Comparison of ENCODE assay signal across 17 cellular contexts in the genomic region with DNA sequence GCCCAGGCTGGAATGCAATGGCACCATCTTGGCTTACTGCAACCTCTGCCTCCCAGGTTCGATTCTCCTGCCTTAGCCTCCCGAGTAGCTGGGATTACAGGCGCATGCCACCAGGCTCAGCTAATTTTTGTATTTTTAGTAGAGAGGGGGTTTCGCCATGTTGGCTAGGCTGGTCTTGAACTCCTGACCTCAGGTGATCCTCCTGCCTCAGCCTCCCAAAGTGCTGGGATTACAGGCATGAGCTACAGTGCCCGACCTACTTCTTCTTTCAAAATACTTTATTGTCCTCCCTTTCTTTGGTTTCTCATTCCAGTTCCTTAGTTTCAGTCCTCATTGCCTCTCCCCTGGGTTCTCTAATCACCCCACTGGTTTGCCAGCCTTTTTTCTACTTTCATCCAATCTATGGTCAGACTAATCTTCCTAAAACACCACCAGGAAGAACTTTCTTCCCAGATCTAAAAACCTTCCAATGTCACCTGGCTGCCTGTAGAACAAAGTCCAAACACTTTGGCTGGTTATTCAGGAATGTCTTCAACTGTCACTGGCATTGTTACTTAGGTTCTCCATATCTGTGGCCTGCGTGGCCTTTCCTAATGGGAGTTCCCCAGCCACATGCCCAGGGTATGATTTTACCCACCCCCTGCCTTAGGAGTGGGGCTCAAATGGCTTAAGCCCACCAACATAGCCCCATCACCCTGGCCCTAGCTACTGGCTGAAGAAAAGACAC. TPM values are rescaled to one million over a fixed set of nuclear protein-coding genes. Genes with fewer than 3 reads are reported as not detected.
DNase-seq lines count a peak whose midpoint lies in the region; ATAC-seq and TF ChIP-seq lines count a peak whose summit lies in the region.
"Had no signal": no experiment of that assay in that cellular context is flagged by ENCODE, and none has a peak within 500 bp of the region (broad histone marks: within the 10 kb centered on the region; RNA-seq: fewer than 3 reads in every experiment).

No MANE protein-coding gene starts in this region.

- H3K27me3 Mint-ChIP-seq in activated T-cell treated with anti-CD3 and anti-CD28 coated beads, Interleukin-2, amount 50 U/mL, for 72 hours (ENCODE audit: low read depth) = no peaks in the 10 kb centered on the region
- peaks cover 8% of the 10 kb centered on the region for H3K27me3 Mint-ChIP-seq in activated naive CD8-positive, alpha-beta T cell treated with anti-CD3 and anti-CD28 coated beads for 36 hours
- H3K27me3 Mint-ChIP-seq: activated naive CD4-positive, alpha-beta T cell treated with anti-CD3 and anti-CD28 coated beads, Interleukin-2, amount 50 U/mL, for 24 hours had no signal

- peaks cover 25% of the 10 kb centered on the region for H3K4me1 Mint-ChIP-seq in activated T-cell treated with anti-CD3 and anti-CD28 coated beads, Interleukin-2, amount 50 U/mL, for 72 hours (ENCODE audit: low read depth)
- peaks cover 9% of the 10 kb centered on the region for H3K4me1 Mint-ChIP-seq in activated naive CD8-positive, alpha-beta T cell treated with anti-CD3 and anti-CD28 coated beads for 36 hours

- H3K36me3 Mint-ChIP-seq in activated T-cell treated with anti-CD3 and anti-CD28 coated beads, Interleukin-2, amount 50 U/mL, for 72 hours (ENCODE audit: insufficient read depth in 2 of 2) = no peaks in the 10 kb centered on the region
- no peaks in the 10 kb centered on the region for H3K36me3 Mint-ChIP-seq in activated naive CD8-positive, alpha-beta T cell treated with anti-CD3 and anti-CD28 coated beads for 36 hours
- H3K36me3 Mint-ChIP-seq: activated naive CD4-positive, alpha-beta T cell treated with anti-CD3 and anti-CD28 coated beads, Interleukin-2, amount 50 U/mL, for 24 hours had no signal

- TF ChIP-seq CTCF in omental fat pad (IDR thresholded peaks at IDR 0.05) = no peak

- H3K4me3 Mint-ChIP-seq in activated T-cell treated with anti-CD3 and anti-CD28 coated beads, Interleukin-2, amount 50 U/mL, for 72 hours = peak overlapping the region in 1 of 2 donors; percentile 10
- H3K4me3 Mint-ChIP-seq in activated naive CD8-positive, alpha-beta T cell treated with anti-CD3 and anti-CD28 coated beads for 36 hours = peak overlapping the region; percentile 33

- H3K9me3 Mint-ChIP-seq in activated T-cell treated with anti-CD3 and anti-CD28 coated beads, Interleukin-2, amount 50 U/mL, for 72 hours = no peaks in the 10 kb centered on the region
- H3K9me3 Mint-ChIP-seq in activated naive CD8-positive, alpha-beta T cell treated with anti-CD3 and anti-CD28 coated beads for 36 hours = no peaks in the 10 kb centered on the region
- H3K9me3 Mint-ChIP-seq: activated naive CD4-positive, alpha-beta T cell treated with anti-CD3 and anti-CD28 coated beads, Interleukin-2, amount 50 U/mL, for 24 hours had no signal

- ATAC-seq in activated T-cell treated with anti-CD3 and anti-CD28 coated beads, Interleukin-2, amount 50 U/mL, for 72 hours (replicated peaks in 1 of 2) = no peak
- ATAC-seq in HG03354 (IDR thresholded peaks at IDR 0.05; ENCODE audit: poor library complexity, severe bottlenecking, unreplicated experiment) = no peak
- ATAC-seq in HG02870 (IDR thresholded peaks at IDR 0.05; ENCODE audit: unreplicated experiment) = no peak
- no peak for ATAC-seq in omental fat pad (ENCODE audit: low FRiP score)

- peak overlapping the region; percentile 8 for H3K27ac Mint-ChIP-seq in activated T-cell treated with anti-CD3 and anti-CD28 coated beads, Interleukin-2, amount 50 U/mL, for 72 hours
- no peak overlapping the region for H3K27ac Mint-ChIP-seq in activated naive CD8-positive, alpha-beta T cell treated with anti-CD3 and anti-CD28 coated beads for 36 hours
- H3K27ac Mint-ChIP-seq: activated naive CD4-positive, alpha-beta T cell treated with anti-CD3 and anti-CD28 coated beads, Interleukin-2, amount 50 U/mL, for 24 hours had no signal

- no peak for DNase-seq in activated T-cell treated with anti-CD3 and anti-CD28 coated beads, Interleukin-2, amount 50 U/mL, for 72 hours
- DNase-seq in activated T-cell treated with anti-CD3 and anti-CD28 coated beads, Interleukin-2, amount 50 U/mL, for 48 hours = no peak
- no peak for DNase-seq in activated naive CD8-positive, alpha-beta T cell treated with anti-CD3 and anti-CD28 coated beads for 36 hours
- DNase-seq in mucosa of gallbladder (ENCODE audit: low spot score) (peak; percentile 54), omental fat pad (ENCODE audit: low spot score) (no peak), NCI-H187 (lab: John Stamatoyannopoulos, UW) (no peak)
- DNase-seq: activated CD4-positive, CD25-positive, alpha-beta regulatory T cell treated with anti-CD3 and anti-CD28 coated beads, Interleukin-2, amount 50 U/mL, for 72 hours; activated T-cell treated with anti-CD3 and anti-CD28 coated beads for 4 hours; brain microvascular endothelial cell; COR-L47; foreskin melanocyte; left lung; NCI-H524; Right ventricle myocardium superior had no signal

RNA-seq across cellular contexts. Expression of gene SLC30A1, which starts 29.0 kb away (rescaled TPM):
- total RNA-seq in activated T-cell treated with anti-CD3 and anti-CD28 coated beads, Interleukin-2, amount 50 U/mL, for 72 hours = 1 to 10 TPM; 8.0 to 8.6 TPM
- total RNA-seq in activated naive CD8-positive, alpha-beta T cell treated with anti-CD3 and anti-CD28 coated beads for 36 hours = 10 to 100 TPM; 11.3 to 12.1 TPM
- total RNA-seq in mucosa of gallbladder (28.1 TPM), omental fat pad (10 to 100 TPM; 21.0 to 66.7 (median 37.1) TPM)
